Comparison of ENCODE assay signal across 24 cellular contexts in the genomic region with DNA sequence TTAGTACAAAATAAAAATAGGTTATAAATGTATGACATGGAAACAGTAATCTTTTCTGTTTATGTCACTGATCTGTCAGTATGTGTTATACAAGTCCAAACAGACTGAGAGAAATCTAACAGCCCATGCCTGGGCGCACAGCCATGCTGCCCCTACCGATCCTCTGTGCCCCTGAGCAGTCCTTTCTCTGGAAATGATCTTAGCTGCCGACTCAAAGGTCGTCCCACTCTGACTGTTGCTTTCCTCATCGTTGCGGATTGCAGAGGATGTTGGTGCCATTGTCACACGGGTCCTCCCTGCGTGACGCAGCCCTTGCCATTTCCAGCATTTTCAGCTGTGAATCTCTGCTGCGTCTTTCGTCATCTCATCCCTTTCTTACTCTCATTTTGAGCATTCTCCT.
DNase-seq lines count a peak whose midpoint lies in the region; ATAC-seq and TF ChIP-seq lines count a peak whose summit lies in the region.
"Had no signal": no experiment of that assay in that cellular context is flagged by ENCODE, and none has a peak within 500 bp of the region (broad histone marks: within the 10 kb centered on the region; RNA-seq: fewer than 3 reads in every experiment).

No MANE protein-coding gene starts in this region.

- H3K27me3 ChIP-seq in BLaER1 = no peaks in the 10 kb centered on the region
- H3K27me3 ChIP-seq: tibial artery had no signal

- no peaks in the 10 kb centered on the region for H3K9me3 Mint-ChIP-seq in activated T-cell treated with anti-CD3 and anti-CD28 coated beads, Interleukin-2, amount 50 U/mL, for 24 hours
- no peaks in the 10 kb centered on the region for H3K9me3 Mint-ChIP-seq in activated T-helper 1 cell treated with anti-CD3 and anti-CD28 coated beads, Interleukin-12 subunit alpha, Interleukin-12 subunit beta, Interleukin-2, Interleukin-4 antibody, amounts not matched to agents 30 ng/mL and 10 ng/mL and 1 ng/mL, durations not matched to agents 14 hours and 24 hours and 36 hours
- no peaks in the 10 kb centered on the region for H3K9me3 Mint-ChIP-seq in memory B cell
- H3K9me3 Mint-ChIP-seq: activated CD4-positive, alpha-beta T cell treated with anti-CD3 and anti-CD28 coated beads, Interleukin-2, amount 10 ng/mL, durations not matched to agents 7 days and 5 days; T-helper 1 cell treated with Interleukin-12 subunit alpha and Interleukin-12 subunit beta and Interleukin-4 antibody, amounts not matched to agents 30 μg/mL and 1 μg/mL, for 36 hours had no signal

- H3K4me3 Mint-ChIP-seq in activated T-cell treated with anti-CD3 and anti-CD28 coated beads, Interleukin-2, amount 50 U/mL, for 24 hours = no peak overlapping the region
- no peak overlapping the region for H3K4me3 Mint-ChIP-seq in activated T-helper 1 cell treated with anti-CD3 and anti-CD28 coated beads, Interleukin-12 subunit alpha, Interleukin-12 subunit beta, Interleukin-2, Interleukin-4 antibody, amounts not matched to agents 30 ng/mL and 10 ng/mL and 1 ng/mL, durations not matched to agents 14 hours and 24 hours and 36 hours
- no peak overlapping the region for H3K4me3 Mint-ChIP-seq in memory B cell
- H3K4me3 Mint-ChIP-seq: activated CD4-positive, alpha-beta T cell treated with anti-CD3 and anti-CD28 coated beads, Interleukin-2, amount 10 ng/mL, durations not matched to agents 7 days and 5 days; T-helper 1 cell treated with Interleukin-12 subunit alpha and Interleukin-12 subunit beta and Interleukin-4 antibody, amounts not matched to agents 30 μg/mL and 1 μg/mL, for 36 hours had no signal

- H3K36me3 ChIP-seq in BLaER1 = peaks cover 86% of the 10 kb centered on the region

- H3K9ac ChIP-seq in BLaER1 = no peak overlapping the region; the same call in 1 of the 2 replicates

- peaks cover 70% of the 10 kb centered on the region for H3K4me1 ChIP-seq in BLaER1

- ATAC-seq in memory B cell (ENCODE audit: low read depth) (no peak), omental fat pad (ENCODE audit: low FRiP score) (no peak)
- ATAC-seq: HepG2 had no signal

- TF ChIP-seq CTCF in omental fat pad (IDR thresholded peaks at IDR 0.05) = no peak

- no peak overlapping the region for H3K4me3 ChIP-seq in BLaER1
- H3K4me3 ChIP-seq: coronary artery, tibial artery had no signal

- peak overlapping the region; percentile 95 for H3K4me2 ChIP-seq in BLaER1

- H4K20me1 ChIP-seq in BLaER1 = no peaks in the 10 kb centered on the region

- DNase-seq in activated T-cell treated with anti-CD3 and anti-CD28 coated beads, Interleukin-2, amount 50 U/mL, for 24 hours = peak; percentile 13
- DNase-seq in activated T-cell treated with anti-CD3 and anti-CD28 coated beads for 4 hours = no peak
- DNase-seq in activated T-helper 1 cell treated with anti-CD3 and anti-CD28 coated beads, Interleukin-12 subunit alpha, Interleukin-12 subunit beta, Interleukin-2, Interleukin-4 antibody, amounts not matched to agents 30 ng/mL and 10 ng/mL and 1 ng/mL, durations not matched to agents 14 hours and 24 hours and 36 hours (ENCODE audit: low spot score) = no peak
- no peak for DNase-seq in memory B cell (ENCODE audit: low spot score in 2 of 2)
- DNase-seq in omental fat pad (ENCODE audit: low spot score) = no peak
- DNase-seq in NCI-H526 (lab: John Stamatoyannopoulos, UW) = no peak
- no peak for DNase-seq in NCI-H2081 treated with DMSO at 0.1 percent for 48 hours (lab: John Stamatoyannopoulos, UW)
- DNase-seq: activated CD4-positive, alpha-beta T cell treated with anti-CD3 and anti-CD28 coated beads, Interleukin-2, amount 10 ng/mL, durations not matched to agents 7 days and 5 days; activated CD8-positive, alpha-beta memory T cell treated with anti-CD3 and anti-CD28 coated beads, Interleukin-2, amount 50 U/mL, for 48 hours; activated gamma-delta T cell treated with Interleukin-2 at 50 U/mL for 16 hours; anterior cingulate cortex; COR-L47; GOT3; Kasumi-1; kidney glomerular epithelial cell; mammary epithelial cell; NCI-H1436; NCI-H82; RPMI8226; tibial artery had no signal

- H3K36me3 Mint-ChIP-seq in activated T-cell treated with anti-CD3 and anti-CD28 coated beads, Interleukin-2, amount 50 U/mL, for 24 hours (ENCODE audit: low read depth) = peaks cover 82% of the 10 kb centered on the region
- H3K36me3 Mint-ChIP-seq in activated T-helper 1 cell treated with anti-CD3 and anti-CD28 coated beads, Interleukin-12 subunit alpha, Interleukin-12 subunit beta, Interleukin-2, Interleukin-4 antibody, amounts not matched to agents 30 ng/mL and 10 ng/mL and 1 ng/mL, durations not matched to agents 14 hours and 24 hours and 36 hours (ENCODE audit: low read depth) = peaks cover 43% of the 10 kb centered on the region
- peaks cover 26% of the 10 kb centered on the region for H3K36me3 Mint-ChIP-seq in memory B cell

- H3K27ac ChIP-seq in BLaER1 = peak overlapping the region; percentile 99
- H3K27ac ChIP-seq: coronary artery, tibial artery had no signal

- H3K27ac Mint-ChIP-seq in activated T-cell treated with anti-CD3 and anti-CD28 coated beads, Interleukin-2, amount 50 U/mL, for 24 hours = peak overlapping the region; percentile 81
- H3K27ac Mint-ChIP-seq in activated T-helper 1 cell treated with anti-CD3 and anti-CD28 coated beads, Interleukin-12 subunit alpha, Interleukin-12 subunit beta, Interleukin-2, Interleukin-4 antibody, amounts not matched to agents 30 ng/mL and 10 ng/mL and 1 ng/mL, durations not matched to agents 14 hours and 24 hours and 36 hours = peak overlapping the region; percentile 19
- peak overlapping the region; percentile 69 for H3K27ac Mint-ChIP-seq in memory B cell
- H3K27ac Mint-ChIP-seq: activated CD4-positive, alpha-beta T cell treated with anti-CD3 and anti-CD28 coated beads, Interleukin-2, amount 10 ng/mL, durations not matched to agents 7 days and 5 days; T-helper 1 cell treated with Interleukin-12 subunit alpha and Interleukin-12 subunit beta and Interleukin-4 antibody, amounts not matched to agents 30 μg/mL and 1 μg/mL, for 36 hours had no signal

- peaks cover 24% of the 10 kb centered on the region for H3K9me3 ChIP-seq in BLaER1
- H3K9me3 ChIP-seq: tibial artery had no signal

- intact Hi-C loops in activated T-helper 1 cell treated with anti-CD3 and anti-CD28 coated beads, Interleukin-12 subunit alpha, Interleukin-12 subunit beta, Interleukin-2, Interleukin-4 antibody, amounts not matched to agents 30 ng/mL and 10 ng/mL and 1 ng/mL, durations not matched to agents 14 hours and 24 hours and 36 hours (cut with micrococcal nuclease) = no loop called here

- H3K4me1 Mint-ChIP-seq in activated T-cell treated with anti-CD3 and anti-CD28 coated beads, Interleukin-2, amount 50 U/mL, for 24 hours (ENCODE audit: low read depth) = peaks cover 52% of the 10 kb centered on the region
- H3K4me1 Mint-ChIP-seq in activated T-helper 1 cell treated with anti-CD3 and anti-CD28 coated beads, Interleukin-12 subunit alpha, Interleukin-12 subunit beta, Interleukin-2, Interleukin-4 antibody, amounts not matched to agents 30 ng/mL and 10 ng/mL and 1 ng/mL, durations not matched to agents 14 hours and 24 hours and 36 hours (ENCODE audit: low read depth) = peaks cover 40% of the 10 kb centered on the region
- peaks cover 20% of the 10 kb centered on the region for H3K4me1 Mint-ChIP-seq in memory B cell

- H3K27me3 Mint-ChIP-seq in activated T-cell treated with anti-CD3 and anti-CD28 coated beads, Interleukin-2, amount 50 U/mL, for 24 hours = no peaks in the 10 kb centered on the region
- H3K27me3 Mint-ChIP-seq in activated T-helper 1 cell treated with anti-CD3 and anti-CD28 coated beads, Interleukin-12 subunit alpha, Interleukin-12 subunit beta, Interleukin-2, Interleukin-4 antibody, amounts not matched to agents 30 ng/mL and 10 ng/mL and 1 ng/mL, durations not matched to agents 14 hours and 24 hours and 36 hours (ENCODE audit: insufficient read depth) = no peaks in the 10 kb centered on the region
- no peaks in the 10 kb centered on the region for H3K27me3 Mint-ChIP-seq in memory B cell
- H3K27me3 Mint-ChIP-seq: activated CD4-positive, alpha-beta T cell treated with anti-CD3 and anti-CD28 coated beads, Interleukin-2, amount 10 ng/mL, durations not matched to agents 7 days and 5 days had no signal

Comparison
In these comparisons a context has a peak if more than half of its experiments do, and no peak if none do; other contexts are left out.
1. H3K27ac Mint-ChIP-seq: peak in every context shown above with its lines; median percentile 81 in activated T-cell treated with anti-CD3 and anti-CD28 coated beads, Interleukin-2, amount 50 U/mL, for 24 hours; 69 in memory B cell; 19 in activated T-helper 1 cell treated with anti-CD3 and anti-CD28 coated beads, Interleukin-12 subunit alpha, Interleukin-12 subunit beta, Interleukin-2, Interleukin-4 antibody, amounts not matched to agents 30 ng/mL and 10 ng/mL and 1 ng/mL, durations not matched to agents 14 hours and 24 hours and 36 hours.